8 cellular contexts compared by ENCODE assay signal in genomic region chr5:60700347-60700815, GRCh38. TPM values are rescaled to one million over a fixed set of nuclear protein-coding genes. Genes with fewer than 3 reads are reported as not detected.
DNase-seq lines count a peak whose midpoint lies in the region; ATAC-seq, FAIRE-seq and TF ChIP-seq lines count a peak whose summit lies in the region.

No MANE protein-coding gene starts in this region.

- H3K27ac ChIP-seq in A549: peak overlapping the region; percentile 87 to 93
- peak overlapping the region; percentile 24 for H3K27ac ChIP-seq in upper lobe of right lung

- H3K9me3 ChIP-seq in A549 (no peaks in the 10 kb centered on the region), upper lobe of right lung (no peaks in the 10 kb centered on the region)

- CTCF ChIA-PET in A549 (lab: Yijun Ruan, JAX): interaction anchor here (0.7 to 5.1 kb wide), 23 partner anchors 8 to 890 kb away, joined by 3 to 64 read pairs (median 4); no protein-coding TSS in a partner anchor

- no peak for FAIRE-seq in A549 (lab: Jason Lieb, UNC)

- no peak for TF ChIP-seq RAD21 in A549 (conservative IDR thresholded peaks at IDR 0.05 in 1 of 2, IDR thresholded peaks at IDR 0.05 in 1 of 2)

- no peak for DNase-seq in A549 (ENCODE audit: low read depth in 1 of 2, low spot score in 1 of 2)
- DNase-seq in NCI-H345 treated with DMSO at 0.1 percent for 48 hours (lab: John Stamatoyannopoulos, UW; ENCODE audit: unreplicated experiment): peak; percentile 71
- DNase-seq in choroid plexus epithelial cell (ENCODE audit: low read depth): peak; percentile 9
- DNase-seq in medulla oblongata (ENCODE audit: extremely low spot score): peak; percentile 33
- DNase-seq in upper lobe of right lung: no peak
- no peak for DNase-seq in COLO829 (ENCODE audit: low spot score)

- ATAC-seq in A549 (peak; percentile 47 to 57), HG02759 (IDR thresholded peaks at IDR 0.05; ENCODE audit: unreplicated experiment) (peak; percentile 18), upper lobe of right lung (peak; percentile 46)

- no peak for TF ChIP-seq EP300 in A549 (IDR thresholded peaks at IDR 0.05)

- TF ChIP-seq CTCF in A549 (IDR thresholded peaks at IDR 0.05) (no peak), choroid plexus epithelial cell (conservative IDR thresholded peaks at IDR 0.05; ENCODE audit: low read depth, low read length) (no peak), upper lobe of right lung (IDR thresholded peaks at IDR 0.05) (no peak)

- no peaks in the 10 kb centered on the region for H3K27me3 ChIP-seq in upper lobe of right lung

- H3K4me1 ChIP-seq in A549: peaks cover 38% of the 10 kb centered on the region
- H3K4me1 ChIP-seq in upper lobe of right lung: peaks cover 15% of the 10 kb centered on the region

- intact Hi-C loops in upper lobe of right lung (cut with DNase I): no loop called here

- H3K4me3 ChIP-seq in A549 (peak overlapping the region; percentile 74), GM08714 (ENCODE audit: low read length) (peak overlapping the region; percentile 93), choroid plexus epithelial cell (ENCODE audit: low read depth, low read length) (peak overlapping the region; percentile 74), upper lobe of right lung (peak overlapping the region; percentile 79)

- H3K4me2 ChIP-seq in A549: peak overlapping the region; percentile 92

- TF ChIP-seq POLR2A in A549 (IDR thresholded peaks at IDR 0.05; ENCODE audit: low read length): no peak

- WGBS in A549 (ENCODE audit: missing lambda C conversion rate): under 1% methylated on average over 23 of the region's 23 CpGs

- POLR2A ChIA-PET in A549 (lab: Yijun Ruan, JAX): interaction anchor here (1.0 to 2.2 kb wide), 5 partner anchors 137 to 632 kb away, joined by 3 to 8 read pairs (median 4); partner anchors contain the start of genes ERCC8, NDUFAF2 and ZSWIM6

- no peaks in the 10 kb centered on the region for H3K36me3 ChIP-seq in upper lobe of right lung

TF ChIP-seq in A549, 52 proteins besides CTCF, POLR2A, EP300 and RAD21:
- TF ChIP-seq NR3C1 (IDR thresholded peaks at IDR 0.05) (no peak), PHF8 (IDR thresholded peaks at IDR 0.05; ENCODE audit: borderline replicate concordance, low read depth) (no peak), CHD4 (IDR thresholded peaks at IDR 0.05; ENCODE audit: borderline replicate concordance) (no peak), TFCP2L1 (CRISPR knock-in tag; IDR thresholded peaks at IDR 0.05) (0 out of 2 replicates have a peak, but pooled peaks have one; percentile 7), SMC3 (IDR thresholded peaks at IDR 0.05) (no peak), MYC (IDR thresholded peaks at IDR 0.05; ENCODE audit: borderline replicate concordance, low read length) (0 out of 2 replicates have a peak, but pooled peaks have one; percentile 10), ELK1 (IDR thresholded peaks at IDR 0.05; ENCODE audit: low read depth, low read length) (no peak), CEBPB (IDR thresholded peaks at IDR 0.05) (no peak), FOXS1 (CRISPR knock-in tag; IDR thresholded peaks at IDR 0.05) (no peak), NPAS2 (CRISPR knock-in tag; IDR thresholded peaks at IDR 0.05; ENCODE audit: borderline replicate concordance) (no peak)
- TF ChIP-seq, protein P1, sequence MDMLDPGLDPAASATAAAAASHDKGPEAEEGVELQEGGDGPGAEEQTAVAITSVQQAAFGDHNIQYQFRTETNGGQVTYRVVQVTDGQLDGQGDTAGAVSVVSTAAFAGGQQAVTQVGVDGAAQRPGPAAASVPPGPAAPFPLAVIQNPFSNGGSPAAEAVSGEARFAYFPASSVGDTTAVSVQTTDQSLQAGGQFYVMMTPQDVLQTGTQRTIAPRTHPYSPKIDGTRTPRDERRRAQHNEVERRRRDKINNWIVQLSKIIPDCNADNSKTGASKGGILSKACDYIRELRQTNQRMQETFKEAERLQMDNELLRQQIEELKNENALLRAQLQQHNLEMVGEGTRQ (IDR thresholded peaks at IDR 0.05): no peak

RNA-seq across cellular contexts. Expression of gene DEPDC1B, which starts 0.4 kb away (rescaled TPM):
- polyA plus RNA-seq in A549 (2011; rRNA removed) (27.2 and 34.8 TPM in 2 replicates), A549 (2017; fragmentation: RNase III; extraction: RNeasy Plus Mini Kit Qiagen cat#74134 plus additional on column Dnase treatment) (15.9 to 18.5 TPM (median 17.4 TPM) in 3 replicates)
- polyA plus RNA-seq in A549 (2012; cell fraction: cytosol; rRNA removed): 17.4 and 18.5 TPM in 2 replicates
- polyA plus RNA-seq in A549 (2012; cell fraction: nucleus; rRNA removed): 7.4 and 10.5 TPM in 2 replicates
- 18.6 and 21.7 TPM in 2 replicates for polyA minus RNA-seq in A549 (2011; rRNA and poly(A)+ RNA removed)
- total RNA-seq in upper lobe of right lung: 0.20 TPM

Comparison
In these comparisons a context has a peak if more than half of its experiments do, and no peak if none do; other contexts are left out.
1. DNase-seq: peak in NCI-H345 treated with DMSO at 0.1 percent for 48 hours (single experiment), choroid plexus epithelial cell (single experiment) and medulla oblongata (single experiment); none in A549 (0 of 2), upper lobe of right lung (single experiment) and COLO829 (single experiment).
2. Peak in every context shown above with its lines, with median percentiles within 50 percentile points of each other: ATAC-seq and H3K4me3 ChIP-seq.